ENCODE assay signal across 23 cellular contexts in the genomic region with DNA sequence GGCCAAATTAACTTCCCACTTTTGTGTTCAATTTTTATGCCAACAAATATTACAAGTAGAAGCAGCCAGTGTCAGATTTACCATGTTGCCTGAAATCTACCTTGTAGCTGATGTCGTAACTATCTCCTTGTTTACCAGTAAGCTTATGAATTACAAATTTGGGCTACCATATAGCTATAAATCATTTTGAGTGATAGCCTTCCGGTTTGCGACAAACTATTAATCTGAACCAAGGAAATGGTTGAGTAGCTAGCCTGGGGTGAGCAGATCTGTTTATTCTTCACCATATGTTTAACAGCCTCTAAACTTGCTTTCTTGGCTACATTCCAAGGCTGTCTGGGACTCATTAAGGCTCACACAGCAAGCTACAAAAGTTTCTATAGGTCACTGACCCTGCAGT.
"Had no signal": no experiment of that assay in that cellular context is flagged by ENCODE, and none has a peak within 500 bp of the region (broad histone marks: within the 10 kb centered on the region; RNA-seq: fewer than 3 reads in every experiment).

No MANE protein-coding gene starts in this region.

- H3K27ac Mint-ChIP-seq: activated CD4-positive, alpha-beta memory T cell treated with anti-CD3 and anti-CD28 coated beads for 36 hours; activated naive CD8-positive, alpha-beta T cell treated with anti-CD3 and anti-CD28 coated beads for 36 hours; effector memory CD8-positive, alpha-beta T cell; immature natural killer cell; naive thymus-derived CD4-positive, alpha-beta T cell; stimulated activated effector memory CD8-positive, alpha-beta T cell treated with anti-CD3 and anti-CD28 coated beads, Interleukin-12 subunit alpha, Interleukin-12 subunit beta, amount 100 ng/mL, for 72 hours; stimulated activated naive CD8-positive, alpha-beta T cell treated with anti-CD3 and anti-CD28 coated beads, Interleukin-15, amount 100 ng/mL, for 72 hours had no signal

- H3K4me3 Mint-ChIP-seq: activated CD4-positive, alpha-beta memory T cell treated with anti-CD3 and anti-CD28 coated beads for 36 hours; activated naive CD8-positive, alpha-beta T cell treated with anti-CD3 and anti-CD28 coated beads for 36 hours; effector memory CD8-positive, alpha-beta T cell; immature natural killer cell; naive thymus-derived CD4-positive, alpha-beta T cell; neural crest cell; stimulated activated effector memory CD8-positive, alpha-beta T cell treated with anti-CD3 and anti-CD28 coated beads, Interleukin-12 subunit alpha, Interleukin-12 subunit beta, amount 100 ng/mL, for 72 hours; stimulated activated naive CD8-positive, alpha-beta T cell treated with anti-CD3 and anti-CD28 coated beads, Interleukin-15, amount 100 ng/mL, for 72 hours had no signal

- H3K4me3 ChIP-seq: dorsolateral prefrontal cortex, hepatocyte, left lung, lung, right lobe of liver, skin epidermis, tibial artery had no signal

- DNase-seq: activated CD4-positive, alpha-beta memory T cell treated with anti-CD3 and anti-CD28 coated beads for 36 hours; activated CD4-positive, alpha-beta T cell treated with anti-CD3 and anti-CD28 coated beads for 48 hours; activated naive CD4-positive, alpha-beta T cell treated with Interleukin-2 at 50 U/mL for 16 hours; activated naive CD8-positive, alpha-beta T cell treated with anti-CD3 and anti-CD28 coated beads for 36 hours; activated T-cell treated with anti-CD3 and anti-CD28 coated beads, Interleukin-2, amount 50 U/mL, for 48 hours; central memory CD4-positive, alpha-beta T cell; dorsolateral prefrontal cortex; effector memory CD8-positive, alpha-beta T cell; glutamatergic neuron; immature natural killer cell; left lung; naive thymus-derived CD4-positive, alpha-beta T cell; occipital lobe; posterior cingulate gyrus; right lobe of liver; stimulated activated CD4-positive, alpha-beta T cell treated with anti-CD3 and anti-CD28 coated beads, Interleukin-1b, Interleukin-23, amount 100 ng/mL, for 48 hours; stimulated activated naive CD8-positive, alpha-beta T cell treated with anti-CD3 and anti-CD28 coated beads, Interleukin-15, amount 100 ng/mL, for 72 hours; tibial artery had no signal

- H3K79me2 ChIP-seq: hepatocyte had no signal

- H3K4me2 ChIP-seq: hepatocyte had no signal

- H3K4me1 ChIP-seq: left lung, right lobe of liver, tibial artery had no signal

- H3K27me3 Mint-ChIP-seq: activated CD4-positive, alpha-beta memory T cell treated with anti-CD3 and anti-CD28 coated beads for 36 hours; activated naive CD8-positive, alpha-beta T cell treated with anti-CD3 and anti-CD28 coated beads for 36 hours; effector memory CD8-positive, alpha-beta T cell; naive thymus-derived CD4-positive, alpha-beta T cell; stimulated activated naive CD8-positive, alpha-beta T cell treated with anti-CD3 and anti-CD28 coated beads, Interleukin-15, amount 100 ng/mL, for 72 hours had no signal

- H3K36me3 Mint-ChIP-seq: activated CD4-positive, alpha-beta memory T cell treated with anti-CD3 and anti-CD28 coated beads for 36 hours; activated naive CD8-positive, alpha-beta T cell treated with anti-CD3 and anti-CD28 coated beads for 36 hours; immature natural killer cell; naive thymus-derived CD4-positive, alpha-beta T cell; stimulated activated effector memory CD8-positive, alpha-beta T cell treated with anti-CD3 and anti-CD28 coated beads, Interleukin-12 subunit alpha, Interleukin-12 subunit beta, amount 100 ng/mL, for 72 hours had no signal

- H3K27me3 ChIP-seq: dorsolateral prefrontal cortex, hepatocyte, left lung, right lobe of liver, tibial artery had no signal

- H3K36me3 ChIP-seq: left lung, right lobe of liver, tibial artery had no signal

- H3K27ac ChIP-seq: dorsolateral prefrontal cortex, hepatocyte, left lung, right lobe of liver, skin epidermis, tibial artery had no signal

- H3K4me1 Mint-ChIP-seq: activated naive CD8-positive, alpha-beta T cell treated with anti-CD3 and anti-CD28 coated beads for 36 hours; immature natural killer cell; naive thymus-derived CD4-positive, alpha-beta T cell; neural crest cell; stimulated activated effector memory CD8-positive, alpha-beta T cell treated with anti-CD3 and anti-CD28 coated beads, Interleukin-12 subunit alpha, Interleukin-12 subunit beta, amount 100 ng/mL, for 72 hours; stimulated activated naive CD8-positive, alpha-beta T cell treated with anti-CD3 and anti-CD28 coated beads, Interleukin-15, amount 100 ng/mL, for 72 hours had no signal

- H3K9me3 ChIP-seq: left lung, right lobe of liver, tibial artery had no signal
